In genomic region chr2:143477724-143478443, GRCh38 we compare ENCODE assay signal across 13 cellular contexts.
DNase-seq lines count a peak whose midpoint lies in the region; ATAC-seq and TF ChIP-seq lines count a peak whose summit lies in the region.
"Had no signal": no experiment of that assay in that cellular context is flagged by ENCODE, and none has a peak within 500 bp of the region (broad histone marks: within the 10 kb centered on the region; RNA-seq: fewer than 3 reads in every experiment).

No MANE protein-coding gene starts in this region.

- in situ Hi-C loops in HAP-1 (cut with MboI; ENCODE audit: low sequenced_read_pairs): no loop called here

- peak overlapping the region in 1 of 2 donors; percentile 50 for H3K4me3 Mint-ChIP-seq in activated T-cell treated with anti-CD3 and anti-CD28 coated beads, Interleukin-2, amount 50 U/mL, for 72 hours
- no peak overlapping the region for H3K4me3 Mint-ChIP-seq in central memory CD8-positive, alpha-beta T cell
- H3K4me3 Mint-ChIP-seq: activated naive CD8-positive, alpha-beta T cell treated with anti-CD3 and anti-CD28 coated beads, Interleukin-2, amount 10 ng/mL, durations not matched to agents 7 days and 5 days; T-helper 1 cell treated with Interleukin-12 subunit alpha and Interleukin-12 subunit beta and Interleukin-4 antibody, amounts not matched to agents 30 μg/mL and 1 μg/mL, for 36 hours had no signal

- H3K27ac Mint-ChIP-seq in activated T-cell treated with anti-CD3 and anti-CD28 coated beads, Interleukin-2, amount 50 U/mL, for 72 hours: peak overlapping the region; percentile 87
- peak overlapping the region; percentile 79 for H3K27ac Mint-ChIP-seq in central memory CD8-positive, alpha-beta T cell (ENCODE audit: low read depth)
- H3K27ac Mint-ChIP-seq: activated naive CD8-positive, alpha-beta T cell treated with anti-CD3 and anti-CD28 coated beads, Interleukin-2, amount 10 ng/mL, durations not matched to agents 7 days and 5 days; T-helper 1 cell treated with Interleukin-12 subunit alpha and Interleukin-12 subunit beta and Interleukin-4 antibody, amounts not matched to agents 30 μg/mL and 1 μg/mL, for 36 hours had no signal

- H3K27me3 ChIP-seq in tibial artery (no peaks in the 10 kb centered on the region), HAP-1 (ENCODE audit: low read depth) (no peaks in the 10 kb centered on the region), MG63 (no peaks in the 10 kb centered on the region)
- H3K27me3 ChIP-seq: ovary had no signal

- H3K27ac ChIP-seq in tibial artery: peak overlapping the region; percentile 31 to 67
- H3K27ac ChIP-seq: ovary, PC-9 had no signal

- intact Hi-C loops in tibial artery (cut with DNase I; ENCODE audit: low total_unique reads): no loop called here

- H3K36me3 ChIP-seq in tibial artery (no peaks in the 10 kb centered on the region), HAP-1 (replicated peaks) (no peaks in the 10 kb centered on the region), MG63 (no peaks in the 10 kb centered on the region)
- H3K36me3 ChIP-seq: ovary had no signal

- ATAC-seq in activated T-cell treated with anti-CD3 and anti-CD28 coated beads, Interleukin-2, amount 50 U/mL, for 72 hours (replicated peaks in 1 of 2): peak; percentile 75 to 90
- ATAC-seq in HG02870 (IDR thresholded peaks at IDR 0.05; ENCODE audit: unreplicated experiment): peak; percentile 73
- ATAC-seq in central memory CD8-positive, alpha-beta T cell (replicated peaks; ENCODE audit: extremely low read depth, poor library complexity, severe bottlenecking): no peak

- no peaks in the 10 kb centered on the region for H3K27me3 Mint-ChIP-seq in activated T-cell treated with anti-CD3 and anti-CD28 coated beads, Interleukin-2, amount 50 U/mL, for 72 hours (ENCODE audit: low read depth)
- H3K27me3 Mint-ChIP-seq in central memory CD8-positive, alpha-beta T cell: no peaks in the 10 kb centered on the region
- H3K27me3 Mint-ChIP-seq: activated naive CD8-positive, alpha-beta T cell treated with anti-CD3 and anti-CD28 coated beads, Interleukin-2, amount 10 ng/mL, durations not matched to agents 7 days and 5 days had no signal

- no peak for TF ChIP-seq CTCF in tibial artery (IDR thresholded peaks at IDR 0.05)

- H3K4me3 ChIP-seq in tibial artery (no peak overlapping the region), HAP-1 (no peak overlapping the region), MG63 (no peak overlapping the region)
- H3K4me3 ChIP-seq: ovary, PC-9 had no signal

- H3K36me3 Mint-ChIP-seq in activated T-cell treated with anti-CD3 and anti-CD28 coated beads, Interleukin-2, amount 50 U/mL, for 72 hours (ENCODE audit: insufficient read depth in 2 of 2): no peaks in the 10 kb centered on the region
- peaks cover 14% of the 10 kb centered on the region for H3K36me3 Mint-ChIP-seq in central memory CD8-positive, alpha-beta T cell (ENCODE audit: insufficient read depth)

- DNase-seq in activated T-cell treated with anti-CD3 and anti-CD28 coated beads, Interleukin-2, amount 50 U/mL, for 72 hours: no peak
- DNase-seq in activated T-cell treated with anti-CD3 and anti-CD28 coated beads for 4 hours: no peak
- no peak for DNase-seq in central memory CD8-positive, alpha-beta T cell (ENCODE audit: low spot score in 2 of 2)
- no peak for DNase-seq in tibial artery
- DNase-seq in HAP-1 (ENCODE audit: low spot score in 2 of 2): no peak
- DNase-seq in MG63: no peak
- DNase-seq in GOT3 (lab: John Stamatoyannopoulos, UW): no peak
- DNase-seq: activated naive CD8-positive, alpha-beta T cell treated with anti-CD3 and anti-CD28 coated beads, Interleukin-2, amount 10 ng/mL, durations not matched to agents 7 days and 5 days; NCI-H2171 treated with DMSO at 0.1 percent for 48 hours; ovary; PC-9 had no signal

- H3K4me1 Mint-ChIP-seq in activated T-cell treated with anti-CD3 and anti-CD28 coated beads, Interleukin-2, amount 50 U/mL, for 72 hours (ENCODE audit: low read depth): peaks cover 35% of the 10 kb centered on the region
- H3K4me1 Mint-ChIP-seq in central memory CD8-positive, alpha-beta T cell: peaks cover 46% of the 10 kb centered on the region

- peaks cover 0 to 82% (median 38%) of the 10 kb centered on the region in 4 donors for H3K4me1 ChIP-seq in tibial artery
- H3K4me1 ChIP-seq in HAP-1: peaks cover 39% of the 10 kb centered on the region

- no peaks in the 10 kb centered on the region for H3K9me3 Mint-ChIP-seq in activated T-cell treated with anti-CD3 and anti-CD28 coated beads, Interleukin-2, amount 50 U/mL, for 72 hours
- no peaks in the 10 kb centered on the region for H3K9me3 Mint-ChIP-seq in central memory CD8-positive, alpha-beta T cell
- H3K9me3 Mint-ChIP-seq: activated naive CD8-positive, alpha-beta T cell treated with anti-CD3 and anti-CD28 coated beads, Interleukin-2, amount 10 ng/mL, durations not matched to agents 7 days and 5 days; T-helper 1 cell treated with Interleukin-12 subunit alpha and Interleukin-12 subunit beta and Interleukin-4 antibody, amounts not matched to agents 30 μg/mL and 1 μg/mL, for 36 hours had no signal

- H3K9me3 ChIP-seq in tibial artery: no peaks in the 10 kb centered on the region
- no peaks in the 10 kb centered on the region for H3K9me3 ChIP-seq in HAP-1
- H3K9me3 ChIP-seq in MG63: 0 out of 2 replicates have a peak, but pooled peaks cover 2% of the 10 kb centered on the region
- H3K9me3 ChIP-seq: ovary had no signal
